12 cellular contexts compared by ENCODE assay signal in the genomic region with DNA sequence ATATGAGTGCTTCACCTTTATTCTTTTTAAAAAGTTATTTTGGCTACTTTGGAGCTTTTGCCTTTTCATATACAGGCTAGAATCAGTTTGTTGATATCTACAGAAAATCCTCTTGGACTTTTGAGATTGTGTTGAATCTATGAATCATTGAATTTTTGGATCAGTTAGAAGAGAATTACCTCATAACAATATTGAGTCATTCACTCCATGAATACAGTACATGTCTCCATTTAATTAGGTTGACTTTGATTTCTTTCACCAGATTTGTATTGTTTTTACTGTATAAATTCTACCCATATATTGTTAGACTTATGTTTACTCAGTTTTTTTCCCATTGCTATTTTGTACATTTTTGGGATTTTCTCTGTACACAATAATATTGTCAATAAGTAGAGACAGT. TPM values are rescaled to one million over a fixed set of nuclear protein-coding genes. Genes with fewer than 3 reads are reported as not detected.
DNase-seq lines count a peak whose midpoint lies in the region; ATAC-seq and TF ChIP-seq lines count a peak whose summit lies in the region.
"Had no signal": no experiment of that assay in that cellular context is flagged by ENCODE, and none has a peak within 500 bp of the region (broad histone marks: within the 10 kb centered on the region; RNA-seq: fewer than 3 reads in every experiment).

No MANE protein-coding gene starts in this region.

- H3K9me3 ChIP-seq in testis = no peaks in the 10 kb centered on the region

- intact Hi-C loops in testis (cut with DNase I; ENCODE audit: low total_unique reads) = no loop called here

- H3K4me3 ChIP-seq in AG04449 (ENCODE audit: low read depth, low read length) = no peak overlapping the region
- H3K4me3 ChIP-seq in astrocyte of the cerebellum (ENCODE audit: low read depth, low read length) = no peak overlapping the region
- H3K4me3 ChIP-seq in testis = no peak overlapping the region

- H3K4me1 Mint-ChIP-seq in HFFc6 (ENCODE audit: low read depth) = peaks cover 65% of the 10 kb centered on the region
- peaks cover 15% of the 10 kb centered on the region for H3K4me1 Mint-ChIP-seq in activated CD8-positive, alpha-beta T cell treated with anti-CD3 and anti-CD28 coated beads, Interleukin-2, amount 10 ng/mL, durations not matched to agents 7 days and 5 days (ENCODE audit: low read depth)

- in situ Hi-C loops in astrocyte of the cerebellum (cut with HindIII; ENCODE audit: low sequenced_read_pairs) = no loop called here

- peaks cover 3% of the 10 kb centered on the region; the same call in 1 of the 2 replicates for H3K27me3 Mint-ChIP-seq in HFFc6 (ENCODE audit: insufficient read depth)
- no peaks in the 10 kb centered on the region for H3K27me3 Mint-ChIP-seq in activated CD8-positive, alpha-beta T cell treated with anti-CD3 and anti-CD28 coated beads, Interleukin-2, amount 10 ng/mL, durations not matched to agents 7 days and 5 days (ENCODE audit: low read depth)

- H3K4me3 Mint-ChIP-seq in HFFc6 = peak overlapping the region; percentile 49; the same call in 1 of the 2 replicates
- no peak overlapping the region for H3K4me3 Mint-ChIP-seq in activated CD8-positive, alpha-beta T cell treated with anti-CD3 and anti-CD28 coated beads, Interleukin-2, amount 10 ng/mL, durations not matched to agents 7 days and 5 days
- H3K4me3 Mint-ChIP-seq: natural killer cell had no signal

- DNase-seq in AG04449 (ENCODE audit: low read depth, low spot score) (peak; percentile 9), HFFc6 (peak; percentile 49), astrocyte of the cerebellum (ENCODE audit: low read depth) (peak; percentile 16), hepatic stellate cell (ENCODE audit: low spot score) (peak; percentile 33), left lobe of liver (ENCODE audit: low spot score) (no peak), germinal center (ENCODE audit: low spot score) (no peak), testis (no peak)
- DNase-seq in activated CD8-positive, alpha-beta T cell treated with anti-CD3 and anti-CD28 coated beads, Interleukin-2, amount 10 ng/mL, durations not matched to agents 7 days and 5 days = no peak
- DNase-seq: caudate nucleus; natural killer cell; NCI-H510A; stimulated activated CD4-positive, alpha-beta T cell treated with anti-CD3 and anti-CD28 coated beads, Interleukin-12 subunit alpha, Interleukin-12 subunit beta, amount 100 ng/mL, for 4 hours had no signal

- no peak for TF ChIP-seq CTCF in AG04449 (IDR thresholded peaks at IDR 0.05; ENCODE audit: insufficient read depth, low read length, missing control alignments)
- TF ChIP-seq CTCF in HFFc6 (IDR thresholded peaks at IDR 0.05) = no peak
- TF ChIP-seq CTCF in astrocyte of the cerebellum (IDR thresholded peaks at IDR 0.05; ENCODE audit: low read depth, low read length, missing control alignments) = no peak
- no peak for TF ChIP-seq CTCF in testis (IDR thresholded peaks at IDR 0.05)

- no peaks in the 10 kb centered on the region for H3K27me3 ChIP-seq in testis

- H3K27ac ChIP-seq in testis = peak overlapping the region in 1 of 2 donors; percentile 60

- no peak for TF ChIP-seq POLR2A in testis (IDR thresholded peaks at IDR 0.05)

- peak overlapping the region; percentile 42 for H3K27ac Mint-ChIP-seq in HFFc6
- H3K27ac Mint-ChIP-seq in activated CD8-positive, alpha-beta T cell treated with anti-CD3 and anti-CD28 coated beads, Interleukin-2, amount 10 ng/mL, durations not matched to agents 7 days and 5 days = no peak overlapping the region

- POLR2A ChIA-PET in AG04449 (lab: Yijun Ruan, JAX) = no interaction called here
- POLR2A ChIA-PET in activated CD8-positive, alpha-beta T cell treated with anti-CD3 and anti-CD28 coated beads, Interleukin-2, amount 10 ng/mL, durations not matched to agents 7 days and 5 days (lab: Charles Lee) = no interaction called here

- no peaks in the 10 kb centered on the region for H3K36me3 ChIP-seq in testis (ENCODE audit: low read depth, missing control alignments)

- ATAC-seq in activated CD8-positive, alpha-beta T cell treated with anti-CD3 and anti-CD28 coated beads, Interleukin-2, amount 10 ng/mL, durations not matched to agents 7 days and 5 days = no peak
- no peak for ATAC-seq in left lobe of liver
- ATAC-seq: natural killer cell had no signal

- CTCF ChIA-PET in AG04449 (lab: Yijun Ruan, JAX) = no interaction called here
- CTCF ChIA-PET in activated CD8-positive, alpha-beta T cell treated with anti-CD3 and anti-CD28 coated beads, Interleukin-2, amount 10 ng/mL, durations not matched to agents 7 days and 5 days (lab: Charles Lee) = no interaction called here

- no peaks in the 10 kb centered on the region for H3K9me3 Mint-ChIP-seq in HFFc6
- H3K9me3 Mint-ChIP-seq in activated CD8-positive, alpha-beta T cell treated with anti-CD3 and anti-CD28 coated beads, Interleukin-2, amount 10 ng/mL, durations not matched to agents 7 days and 5 days (ENCODE audit: insufficient read depth) = no peaks in the 10 kb centered on the region
- H3K9me3 Mint-ChIP-seq: natural killer cell had no signal

- H3K4me1 ChIP-seq in testis = peaks cover 31% of the 10 kb centered on the region

- H3K36me3 Mint-ChIP-seq in HFFc6 (ENCODE audit: low read depth) = peaks cover 17% of the 10 kb centered on the region; the same call in 1 of the 2 replicates
- peaks cover 12% of the 10 kb centered on the region for H3K36me3 Mint-ChIP-seq in activated CD8-positive, alpha-beta T cell treated with anti-CD3 and anti-CD28 coated beads, Interleukin-2, amount 10 ng/mL, durations not matched to agents 7 days and 5 days (ENCODE audit: low read depth)
- H3K36me3 Mint-ChIP-seq: natural killer cell had no signal

RNA-seq across cellular contexts. Expression of a gene that starts 54.4 kb away (rescaled TPM):
- total RNA-seq in HFFc6 (2021; fragmentation: NEBNext Ultra II Directional; extraction: Animal tissue kit (Norgen Biotek cat#: 25700)) = 10 to 100 TPM; 72.0 to 82.6 (median 75.1) TPM
- 10 to 100 TPM; 51.7 to 53.0 TPM for total RNA-seq in activated CD8-positive, alpha-beta T cell treated with anti-CD3 and anti-CD28 coated beads, Interleukin-2, amount 10 ng/mL, durations not matched to agents 7 days and 5 days
- total RNA-seq in left lobe of liver = 20.9 TPM
- 100 to 1,000 TPM; 101 to 107 TPM for total RNA-seq in testis
- 28.4 TPM for polyA plus RNA-seq in testis (ENCODE audit: insufficient read depth, low read depth, low replicate concordance)

Comparison
In these comparisons a context has a peak if more than half of its experiments do, and no peak if none do; other contexts are left out.
1. DNase-seq: peak in AG04449 (single experiment), HFFc6 (single experiment), astrocyte of the cerebellum (single experiment) and hepatic stellate cell (single experiment); none in activated CD8-positive, alpha-beta T cell treated with anti-CD3 and anti-CD28 coated beads, Interleukin-2, amount 10 ng/mL, durations not matched to agents 7 days and 5 days (single experiment), left lobe of liver (single experiment), germinal center (single experiment) and testis (single experiment).